Comparison of ENCODE assay signal across 1 cellular context in genomic region chr14:92789457-92790089, GRCh38.
TF ChIP-seq lines count a peak whose summit lies in the region.

No MANE protein-coding gene starts in this region.

TF ChIP-seq in IMR-90, 13 proteins besides CTCF, POLR2A, EP300 and RAD21:
- TF ChIP-seq BHLHE40 (IDR thresholded peaks at IDR 0.05; ENCODE audit: low read depth, low read length) (no peak), NFE2L2 (IDR thresholded peaks at IDR 0.05; ENCODE audit: low read depth, low read length) (no peak), USF2 (IDR thresholded peaks at IDR 0.05; ENCODE audit: low read depth, low read length) (no peak)
